In the genomic region with DNA sequence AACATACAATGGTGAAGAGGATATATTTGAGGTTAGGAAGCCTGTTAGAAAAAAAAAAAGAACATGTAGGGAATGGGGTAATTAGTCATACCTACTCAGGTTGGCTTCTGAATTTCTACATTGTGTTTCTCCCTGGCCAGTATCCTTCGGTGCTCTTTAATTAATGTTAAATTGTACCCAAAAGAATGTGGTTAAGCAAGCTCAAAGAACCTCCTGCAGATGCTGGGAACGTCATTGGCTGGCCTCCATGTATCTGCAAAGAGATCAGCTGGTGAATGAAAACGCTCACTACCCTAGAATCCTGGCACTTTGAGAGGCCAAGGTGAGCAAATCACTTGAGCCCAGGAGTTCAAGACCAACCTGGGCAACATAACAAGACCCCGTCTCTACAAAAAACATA, we compare ENCODE assay signal across 17 cellular contexts.
DNase-seq lines count a peak whose midpoint lies in the region; ATAC-seq and TF ChIP-seq lines count a peak whose summit lies in the region.
"Had no signal": no experiment of that assay in that cellular context is flagged by ENCODE, and none has a peak within 500 bp of the region (broad histone marks: within the 10 kb centered on the region; RNA-seq: fewer than 3 reads in every experiment).

No MANE protein-coding gene starts in this region.

- H2AFZ ChIP-seq in PC-3 (ENCODE audit: low read length) (no peak overlapping the region), trophoblast cell (ENCODE audit: insufficient read depth, low read length, poor library complexity) (no peak overlapping the region)

- H3K14ac ChIP-seq in trophoblast cell (ENCODE audit: low read length) = no peak overlapping the region

- no peak for TF ChIP-seq CTCF in PC-3 (conservative IDR thresholded peaks at IDR 0.05; ENCODE audit: low read depth, low read length)
- no peak for TF ChIP-seq CTCF in MCF 10A (IDR thresholded peaks at IDR 0.05; ENCODE audit: unreplicated experiment)
- no peak for TF ChIP-seq CTCF in dorsolateral prefrontal cortex (IDR thresholded peaks at IDR 0.05 in 54 of 56, conservative IDR thresholded peaks at IDR 0.05 in 2 of 56; ENCODE audit: low read depth in 1 of 56, partially characterized antibody in 56 of 56)
- no peak for TF ChIP-seq CTCF in ovary (IDR thresholded peaks at IDR 0.05)

- H3K27ac ChIP-seq in PC-3 (ENCODE audit: low read length) = peak overlapping the region; percentile 67
- no peak overlapping the region for H3K27ac ChIP-seq in trophoblast cell (ENCODE audit: low read depth, low read length)
- H3K27ac ChIP-seq in dorsolateral prefrontal cortex = no peak overlapping the region
- no peak overlapping the region for H3K27ac ChIP-seq in ovary
- H3K27ac ChIP-seq: A549, BLaER1, Peyer's patch, SK-N-MC had no signal

- TF ChIP-seq EP300 in ovary (IDR thresholded peaks at IDR 0.05) = no peak

- no peak overlapping the region for H3K4me3 ChIP-seq in PC-3 (ENCODE audit: low read length)
- H3K4me3 ChIP-seq in trophoblast cell (ENCODE audit: low read depth, low read length) = no peak overlapping the region
- H3K4me3 ChIP-seq in dorsolateral prefrontal cortex = no peak overlapping the region
- no peak overlapping the region for H3K4me3 ChIP-seq in ovary
- H3K4me3 ChIP-seq: A549, BLaER1, Peyer's patch, SK-N-MC had no signal

- H4K12ac ChIP-seq in trophoblast cell (ENCODE audit: low read depth, low read length) = no peak overlapping the region

- H3K9me2 ChIP-seq in PC-3 (replicated peaks; ENCODE audit: low read length) = no peaks in the 10 kb centered on the region

- no peak overlapping the region for H3K18ac ChIP-seq in trophoblast cell (ENCODE audit: low read length)

- no peak overlapping the region for H2AK5ac ChIP-seq in trophoblast cell (ENCODE audit: low read length)

- H4K20me1 ChIP-seq in PC-3 (ENCODE audit: low read length) = no peaks in the 10 kb centered on the region
- H4K20me1 ChIP-seq: BLaER1 had no signal

- H2BK12ac ChIP-seq in trophoblast cell (ENCODE audit: low read length) = no peak overlapping the region

- H3K27ac Mint-ChIP-seq in MCF 10A (ENCODE audit: low read depth, unreplicated experiment) = peak overlapping the region; percentile 26
- H3K27ac Mint-ChIP-seq: CD8-positive, alpha-beta T cell had no signal

- no CpG with 5 or more reads among the region's 4 CpGs for WGBS in trophoblast cell (ENCODE audit: extremely low coverage, insufficient coverage, insufficient read length)
- 64 to 67% (median 65%) methylated on average over 4 of the region's 4 CpGs for WGBS in ovary, 3 donors

- H3K36me3 ChIP-seq in PC-3 (ENCODE audit: low read depth, low read length) = no peaks in the 10 kb centered on the region
- H3K36me3 ChIP-seq in trophoblast cell (ENCODE audit: control insufficient read depth in 1 of 2, insufficient read depth in 2 of 2, low read length in 2 of 2) = no peaks in the 10 kb centered on the region
- no peaks in the 10 kb centered on the region for H3K36me3 ChIP-seq in ovary
- H3K36me3 ChIP-seq: BLaER1, Peyer's patch had no signal

- no peak overlapping the region for H2BK5ac ChIP-seq in trophoblast cell (ENCODE audit: low read depth, low read length, poor library complexity)

- H3K4me2 ChIP-seq in PC-3 (ENCODE audit: low read length) (peak overlapping the region; percentile 67), trophoblast cell (ENCODE audit: low read length) (no peak overlapping the region)
- H3K4me2 ChIP-seq: A549, BLaER1 had no signal

- H3K9me3 Mint-ChIP-seq in MCF 10A (ENCODE audit: unreplicated experiment) = peaks cover 43% of the 10 kb centered on the region

- no peak overlapping the region for H2BK120ac ChIP-seq in trophoblast cell (ENCODE audit: insufficient read depth, low read length, poor library complexity)

- no peaks in the 10 kb centered on the region for H3F3A ChIP-seq in PC-3 (ENCODE audit: low read length, unreplicated experiment)

- H3K79me1 ChIP-seq in trophoblast cell (ENCODE audit: low read length) = peaks cover 2% of the 10 kb centered on the region

- TF ChIP-seq POLR2A in ovary (IDR thresholded peaks at IDR 0.05) = no peak

- H3K27me3 ChIP-seq in PC-3 (ENCODE audit: low read length) = no peaks in the 10 kb centered on the region
- no peaks in the 10 kb centered on the region for H3K27me3 ChIP-seq in trophoblast cell (ENCODE audit: insufficient read depth, low read length)
- peaks cover 0 to 23% (median 0%) of the 10 kb centered on the region in 45 donors for H3K27me3 ChIP-seq in dorsolateral prefrontal cortex
- H3K27me3 ChIP-seq in ovary = no peaks in the 10 kb centered on the region
- H3K27me3 ChIP-seq: BLaER1, Peyer's patch had no signal

- POLR2A ChIA-PET in PC-3 (lab: Charles Lee; ENCODE audit: unreplicated experiment) = interaction anchor here (0.6 kb wide), 1 partner anchor 61 kb away, joined by 4 read pairs; no protein-coding TSS in a partner anchor
- POLR2A ChIA-PET in MCF 10A (lab: Yijun Ruan, JAX) = no interaction called here

- H3K9me3 ChIP-seq in PC-3 (ENCODE audit: low read length) (no peaks in the 10 kb centered on the region), trophoblast cell (ENCODE audit: insufficient read depth, low read depth, low read length) (no peaks in the 10 kb centered on the region), ovary (no peaks in the 10 kb centered on the region)
- H3K9me3 ChIP-seq: A549, BLaER1, Peyer's patch had no signal

- CTCF ChIA-PET in PC-3 (lab: Charles Lee) = no interaction called here
- CTCF ChIA-PET in MCF 10A (lab: Yijun Ruan, JAX) = interaction anchor here (0.6 kb wide), 1 partner anchor 697 kb away, joined by 3 read pairs; no protein-coding TSS in a partner anchor

- intact Hi-C loops in PC-3 (cut with micrococcal nuclease) = no loop called here
- intact Hi-C loops in MCF 10A (cut with micrococcal nuclease) = no loop called here
- intact Hi-C loops in dorsolateral prefrontal cortex (cut with DNase I) = no loop called here
- intact Hi-C loops in ovary (cut with DNase I) = no loop called here

- no peak overlapping the region for H4K91ac ChIP-seq in trophoblast cell (ENCODE audit: low read depth, low read length)

- H3K9ac ChIP-seq in PC-3 (ENCODE audit: low read length) (no peak overlapping the region), trophoblast cell (ENCODE audit: low read length) (no peak overlapping the region)
- H3K9ac ChIP-seq: BLaER1 had no signal

- no peak overlapping the region for H3K4me3 Mint-ChIP-seq in MCF 10A (ENCODE audit: unreplicated experiment)
- H3K4me3 Mint-ChIP-seq: CD8-positive, alpha-beta T cell had no signal

- H4K8ac ChIP-seq in trophoblast cell (ENCODE audit: low read depth, low read length) = no peak overlapping the region

- H3K36me3 Mint-ChIP-seq in MCF 10A (ENCODE audit: insufficient read depth, unreplicated experiment) = no peaks in the 10 kb centered on the region
- H3K36me3 Mint-ChIP-seq: CD8-positive, alpha-beta T cell had no signal

- H3K4me1 Mint-ChIP-seq in MCF 10A (ENCODE audit: insufficient read depth, unreplicated experiment) = no peaks in the 10 kb centered on the region

- DNase-seq in PC-3 (peak; percentile 80), MCF 10A (ENCODE audit: unreplicated experiment) (no peak), iPS-NIHi7 (ENCODE audit: extremely low spot score) (peak; percentile 11), trophoblast cell (peak; percentile 14 to 50), NCI-H2171 treated with DMSO at 0.1 percent for 48 hours (lab: John Stamatoyannopoulos, UW) (no peak), NCI-H1436 (lab: John Stamatoyannopoulos, UW) (no peak), dorsolateral prefrontal cortex (no peak), ovary (no peak)
- DNase-seq: CD8-positive, alpha-beta T cell; NCI-H1105; NCI-H1694; NCI-H524 treated with DMSO at 0.1 percent for 48 hours; Peyer's patch had no signal

- H3K23ac ChIP-seq in trophoblast cell (ENCODE audit: low read length) = no peak overlapping the region

- H3K27me3 Mint-ChIP-seq in MCF 10A (ENCODE audit: insufficient read depth, unreplicated experiment) = no peaks in the 10 kb centered on the region

- H3K4me1 ChIP-seq in PC-3 (ENCODE audit: insufficient read depth, low read length) (peaks cover 19% of the 10 kb centered on the region), trophoblast cell (ENCODE audit: control insufficient read depth in 1 of 2, insufficient read depth in 2 of 2, low read length in 2 of 2) (peaks cover 2% of the 10 kb centered on the region in 2 experiments), ovary (ENCODE audit: insufficient read depth) (no peaks in the 10 kb centered on the region)
- H3K4me1 ChIP-seq: A549, BLaER1, Peyer's patch had no signal

- H3K4ac ChIP-seq in trophoblast cell (ENCODE audit: low read depth, low read length) = no peak overlapping the region

- H3K79me2 ChIP-seq in PC-3 (ENCODE audit: low read length) (no peaks in the 10 kb centered on the region), trophoblast cell (ENCODE audit: control insufficient read depth, insufficient read depth, low read length, poor library complexity) (no peaks in the 10 kb centered on the region)

- peak; percentile 56 for ATAC-seq in PC-3
- ATAC-seq: A549; CD8-positive, alpha-beta T cell; Right ventricle myocardium inferior had no signal

- no TSS peak for BruUV-seq in PC-3 (replicated peaks; lab: Mats Ljungman, UMichigan)
- no TSS peak for BruUV-seq in MCF 10A (replicated peaks; lab: Mats Ljungman, UMichigan)

Comparison
In these comparisons a context has a peak if more than half of its experiments do, and no peak if none do; other contexts are left out.
1. DNase-seq: peak in PC-3 (single experiment), iPS-NIHi7 (single experiment) and trophoblast cell (2 of 2); none in MCF 10A (single experiment), NCI-H2171 treated with DMSO at 0.1 percent for 48 hours (single experiment), NCI-H1436 (single experiment), dorsolateral prefrontal cortex (0 of 10) and ovary (0 of 5).